ENCODE assay signal across 1 cellular context in the genomic region with DNA sequence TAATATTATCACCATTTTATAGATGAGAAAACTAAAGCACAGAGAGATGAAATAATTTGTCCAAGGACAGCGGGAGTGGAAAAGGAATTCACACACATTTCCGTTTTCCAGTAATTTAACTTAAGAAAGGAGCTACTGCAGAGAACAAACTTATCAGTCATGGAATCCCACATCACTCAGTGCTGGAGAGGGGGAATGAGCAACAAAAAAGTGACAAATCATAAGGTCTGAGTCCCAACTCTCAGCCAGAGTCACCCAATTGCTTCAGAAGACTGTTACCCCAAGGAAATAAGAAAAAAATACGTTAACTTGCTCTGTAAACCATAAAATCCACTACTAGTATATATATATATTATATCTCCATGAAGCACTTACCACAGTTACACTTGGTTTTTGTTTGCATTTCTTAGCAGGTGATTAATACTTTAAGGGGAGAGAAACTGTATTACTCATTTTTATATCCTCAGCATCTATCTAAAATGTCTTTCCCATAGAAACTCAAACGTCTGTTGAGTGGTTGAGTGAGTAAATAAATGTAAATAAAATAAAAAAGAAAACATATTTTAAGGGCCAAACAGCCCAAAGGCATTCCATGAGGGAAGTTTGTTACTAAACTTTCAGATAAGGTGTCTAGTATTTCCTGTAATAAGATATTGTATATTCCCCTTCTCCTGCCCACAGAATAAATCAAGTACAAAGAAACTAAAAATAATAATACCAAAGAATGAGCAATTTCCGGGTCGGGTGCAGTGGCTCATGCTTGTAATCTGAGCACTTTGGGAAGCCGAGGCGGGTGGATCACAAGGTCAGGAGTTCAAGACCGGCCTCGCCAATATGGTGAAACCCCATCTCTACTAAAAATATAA.
TF ChIP-seq lines count a peak whose summit lies in the region.

No MANE protein-coding gene starts in this region.

TF ChIP-seq in SK-N-SH, 30 proteins besides CTCF, POLR2A, EP300 and RAD21 (continued from another document):
- peak; percentile 85 for TF ChIP-seq MEF2A (IDR thresholded peaks at IDR 0.05; ENCODE audit: borderline replicate concordance, low read depth)
- TF ChIP-seq GABPA (IDR thresholded peaks at IDR 0.05; ENCODE audit: low read depth), result no peak
- TF ChIP-seq ZBTB33 (IDR thresholded peaks at IDR 0.05; ENCODE audit: borderline replicate concordance, low read depth), result no peak
- peak; percentile 89 for TF ChIP-seq RXRA (IDR thresholded peaks at IDR 0.05; ENCODE audit: borderline replicate concordance, low read depth)
- TF ChIP-seq NFIC (IDR thresholded peaks at IDR 0.05; ENCODE audit: borderline replicate concordance), result peak; percentile 28; the same call in 1 of the 2 replicates
- peak; percentile 54 for TF ChIP-seq TCF12 (IDR thresholded peaks at IDR 0.05)
- no peak for TF ChIP-seq CHD2 (IDR thresholded peaks at IDR 0.05; ENCODE audit: low read length, partially characterized antibody)
- TF ChIP-seq ELF1 (IDR thresholded peaks at IDR 0.05), result peak; percentile 47
- peak; percentile 55 for TF ChIP-seq PBX3 (IDR thresholded peaks at IDR 0.05)
- TF ChIP-seq MAX (IDR thresholded peaks at IDR 0.05; ENCODE audit: low read depth), result no peak
- TF ChIP-seq, protein P1, sequence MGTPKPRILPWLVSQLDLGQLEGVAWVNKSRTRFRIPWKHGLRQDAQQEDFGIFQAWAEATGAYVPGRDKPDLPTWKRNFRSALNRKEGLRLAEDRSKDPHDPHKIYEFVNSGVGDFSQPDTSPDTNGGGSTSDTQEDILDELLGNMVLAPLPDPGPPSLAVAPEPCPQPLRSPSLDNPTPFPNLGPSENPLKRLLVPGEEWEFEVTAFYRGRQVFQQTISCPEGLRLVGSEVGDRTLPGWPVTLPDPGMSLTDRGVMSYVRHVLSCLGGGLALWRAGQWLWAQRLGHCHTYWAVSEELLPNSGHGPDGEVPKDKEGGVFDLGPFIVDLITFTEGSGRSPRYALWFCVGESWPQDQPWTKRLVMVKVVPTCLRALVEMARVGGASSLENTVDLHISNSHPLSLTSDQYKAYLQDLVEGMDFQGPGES (IDR thresholded peaks at IDR 0.05; ENCODE audit: low read depth, low read length), result no peak
